Comparison of ENCODE assay signal across 8 cellular contexts in the genomic region with DNA sequence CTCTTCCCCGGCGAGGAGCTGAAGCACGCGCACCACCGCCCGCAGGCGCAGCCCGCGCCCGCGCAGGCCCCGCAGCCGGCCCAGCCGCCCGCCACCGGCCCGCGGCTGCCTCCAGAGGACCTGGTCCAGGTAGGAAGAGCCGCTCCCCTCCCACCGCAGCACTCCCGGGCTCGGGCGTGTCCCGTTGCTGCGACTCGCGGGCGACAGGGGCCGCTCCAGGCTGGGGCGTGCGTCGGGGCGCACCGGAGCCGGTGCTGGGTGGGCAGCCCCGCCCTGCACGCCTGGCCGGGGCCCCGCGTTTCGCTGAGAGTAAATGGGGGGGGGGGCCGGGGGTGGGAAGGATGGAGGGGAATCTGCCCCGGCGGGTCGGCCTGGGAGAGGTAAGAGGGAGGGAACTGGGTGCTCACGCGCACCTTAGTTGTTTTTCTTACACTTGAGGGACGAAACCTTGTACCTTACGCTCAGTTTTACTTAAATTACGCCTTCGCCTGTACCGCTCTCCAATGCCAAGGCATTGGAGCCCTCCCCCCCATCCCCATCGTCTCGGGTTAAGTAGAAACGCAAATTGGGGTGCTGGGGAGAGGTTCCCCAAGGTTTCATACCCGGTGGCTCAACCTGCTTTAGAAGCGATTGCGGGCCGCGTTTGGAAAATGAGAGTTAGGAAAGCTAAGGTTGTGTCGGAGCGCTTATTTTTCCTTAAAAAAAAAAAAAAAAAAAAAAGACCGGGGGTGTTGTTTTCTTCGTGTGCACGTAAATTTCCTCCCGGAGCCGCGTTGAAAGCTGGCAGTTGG. TPM values are rescaled to one million over a fixed set of nuclear protein-coding genes. Genes with fewer than 3 reads are reported as not detected.
DNase-seq lines count a peak whose midpoint lies in the region; ATAC-seq and TF ChIP-seq lines count a peak whose summit lies in the region.

No MANE protein-coding gene starts in this region.

- ATAC-seq in CD8-positive, alpha-beta T cell: peak; percentile 24
- ATAC-seq in GM19372 (IDR thresholded peaks at IDR 0.05; ENCODE audit: low read depth, unreplicated experiment): peak; percentile 33
- peak; percentile 31 for ATAC-seq in HG03378 (IDR thresholded peaks at IDR 0.05; ENCODE audit: unreplicated experiment)

- H3K36me3 ChIP-seq in CD8-positive, alpha-beta T cell (ENCODE audit: insufficient read depth, low read length): no peaks in the 10 kb centered on the region

- H3K9me3 ChIP-seq in CD8-positive, alpha-beta T cell (ENCODE audit: low read length): no peaks in the 10 kb centered on the region
- peaks cover 5% of the 10 kb centered on the region for H3K9me3 ChIP-seq in iPS-18c (ENCODE audit: control insufficient read depth, insufficient read depth, low read length)

- no peak for TF ChIP-seq CTCF in CD8-positive, alpha-beta T cell (IDR thresholded peaks at IDR 0.05)

- no peak overlapping the region for H3K27ac Mint-ChIP-seq in CD8-positive, alpha-beta T cell

- intact Hi-C loops in CD8-positive, alpha-beta T cell (cut with DNase I, micrococcal nuclease): loop anchor here (2.0 to 10.0 kb wide), 6 partner anchors 168 to 1075 kb away; a partner anchor contains a TSS

- CTCF ChIA-PET in CD8-positive, alpha-beta T cell (lab: Charles Lee): interaction anchor here (1.2 to 1.5 kb wide), 2 partner anchors 12 to 13 kb away, joined by 3 read pairs; no protein-coding TSS in a partner anchor

- peaks cover 2% of the 10 kb centered on the region for H3K36me3 Mint-ChIP-seq in CD8-positive, alpha-beta T cell

- DNase-seq in CD8-positive, alpha-beta T cell: peak; percentile 1 to 67 (median 28)
- DNase-seq in SK-N-DZ (ENCODE audit: low spot score) (peak; percentile 8), astrocyte of the hippocampus (ENCODE audit: low read depth, low spot score) (peak; percentile 83), middle frontal gyrus (ENCODE audit: extremely low spot score, low spot score) (no peak)
- peak; percentile 61 for DNase-seq in stimulated activated CD4-positive, alpha-beta T cell treated with anti-CD3 and anti-CD28 coated beads, Interleukin-15, amount 100 ng/mL, for 24 hours

- peaks cover 37% of the 10 kb centered on the region for H3K27me3 Mint-ChIP-seq in CD8-positive, alpha-beta T cell (ENCODE audit: low read depth)

- H3K27me3 ChIP-seq in CD8-positive, alpha-beta T cell (ENCODE audit: insufficient read depth, low read length): peaks cover 12% of the 10 kb centered on the region

- H3K9me3 Mint-ChIP-seq in CD8-positive, alpha-beta T cell: no peaks in the 10 kb centered on the region

- peak overlapping the region; percentile 54 for H3K4me3 ChIP-seq in CD8-positive, alpha-beta T cell (ENCODE audit: low read depth, low read length)
- peak overlapping the region; percentile 73 for H3K4me3 ChIP-seq in iPS-18c (ENCODE audit: insufficient read depth, low read depth, low read length)

- POLR2A ChIA-PET in CD8-positive, alpha-beta T cell (lab: Charles Lee): interaction anchor here (0.7 kb wide), 1 partner anchor 190 kb away, joined by 5 read pairs; no protein-coding TSS in a partner anchor

- H3K4me1 ChIP-seq in CD8-positive, alpha-beta T cell (ENCODE audit: insufficient read depth, low read length): peaks cover 14% of the 10 kb centered on the region

- no peak overlapping the region for H3K27ac ChIP-seq in CD8-positive, alpha-beta T cell (ENCODE audit: low read depth, low read length)

- peaks cover 21% of the 10 kb centered on the region for H3K4me1 Mint-ChIP-seq in CD8-positive, alpha-beta T cell (ENCODE audit: low read depth)

- peak overlapping the region; percentile 76 for H3K4me3 Mint-ChIP-seq in CD8-positive, alpha-beta T cell

RNA-seq across cellular contexts. Expression of a gene that starts 0.8 kb away (rescaled TPM):
- 1 to 10 TPM; 3.4 to 3.7 TPM for total RNA-seq in CD8-positive, alpha-beta T cell
- polyA plus RNA-seq in SK-N-DZ (2014; cell fraction: cytosol; rRNA removed): 0.60 and 0.66 TPM in 2 replicates
- 0.42 and 0.78 TPM in 2 replicates for polyA plus RNA-seq in SK-N-DZ (2014; cell fraction: nucleus; rRNA removed)
